In genomic region chr16:1163567-1164055, GRCh38 we compare ENCODE assay signal across 1 cellular context.
TF ChIP-seq lines count a peak whose summit lies in the region.

No MANE protein-coding gene starts in this region.

TF ChIP-seq in IMR-90, 13 proteins besides CTCF, POLR2A, EP300 and RAD21:
- TF ChIP-seq SMC3 (IDR thresholded peaks at IDR 0.05; ENCODE audit: low read depth, low read length) (no peak), FOS (IDR thresholded peaks at IDR 0.05; ENCODE audit: low read depth, low read length) (peak; percentile 59; the same call in 1 of the 2 replicates), RFX5 (IDR thresholded peaks at IDR 0.05; ENCODE audit: low read depth, low read length) (no peak), CHD1 (IDR thresholded peaks at IDR 0.05; ENCODE audit: low read depth, low read length) (no peak), BHLHE40 (IDR thresholded peaks at IDR 0.05; ENCODE audit: low read depth, low read length) (no peak), MAZ (IDR thresholded peaks at IDR 0.05; ENCODE audit: borderline replicate concordance, low read depth, low read length) (0 out of 2 replicates have a peak, but pooled peaks have one; percentile 12), ELK1 (IDR thresholded peaks at IDR 0.05; ENCODE audit: borderline replicate concordance, low read depth, low read length) (no peak), MAFK (IDR thresholded peaks at IDR 0.05; ENCODE audit: low read depth, low read length) (no peak), USF2 (IDR thresholded peaks at IDR 0.05; ENCODE audit: low read depth, low read length) (no peak)
TF ChIP-seq in IMR-90: peak in this region for 2.
